28 cellular contexts compared by ENCODE assay signal in genomic region chr2:187854801-187855200, GRCh38.
"Had no signal": no experiment of that assay in that cellular context is flagged by ENCODE, and none has a peak within 500 bp of the region (broad histone marks: within the 10 kb centered on the region; RNA-seq: fewer than 3 reads in every experiment).

No MANE protein-coding gene starts in this region.

- H3K27ac ChIP-seq: adrenal gland, cardiac muscle cell had no signal

- H3K9me3 ChIP-seq: adrenal gland had no signal

- H3K4me1 ChIP-seq: adrenal gland had no signal

- H3K4me3 ChIP-seq: adrenal gland, cardiac muscle cell had no signal

- H3K27me3 ChIP-seq: adrenal gland, cardiac muscle cell had no signal

- H3K36me3 ChIP-seq: adrenal gland, cardiac muscle cell had no signal

- DNase-seq: activated B cell treated with CpG ODN at 0.5 μM for 24 hours; activated CD4-positive, alpha-beta memory T cell treated with anti-CD3 and anti-CD28 coated beads for 36 hours; activated CD4-positive, alpha-beta T cell treated with anti-CD3 and anti-CD28 coated beads for 4 hours; activated CD4-positive, alpha-beta T cell treated with anti-CD3 and anti-CD28 coated beads, Interleukin-2, amount 10 ng/mL, durations not matched to agents 24 days and 14 days; activated CD4-positive, alpha-beta T cell treated with anti-CD3 and anti-CD28 coated beads, Interleukin-2, amount 50 U/mL, for 1 hour; activated CD4-positive, alpha-beta T cell treated with anti-CD3 and anti-CD28 coated beads, Interleukin-2, amount 50 U/mL, for 4 hours; activated CD4-positive, CD25-positive, alpha-beta regulatory T cell treated with anti-CD3 and anti-CD28 coated beads, Interleukin-2, amount 50 U/mL, for 72 hours; activated CD8-positive, alpha-beta memory T cell treated with anti-CD3 and anti-CD28 coated beads, Interleukin-2, amount 50 U/mL, for 4 hours; activated CD8-positive, alpha-beta T cell treated with anti-CD3 and anti-CD28 coated beads for 36 hours; activated effector memory CD4-positive, alpha-beta T cell treated with anti-CD3 and anti-CD28 coated beads, Interleukin-2, amount 50 U/mL, for 16 hours; activated gamma-delta T cell treated with Interleukin-2 at 50 U/mL for 16 hours; activated naive CD4-positive, alpha-beta T cell; activated naive CD4-positive, alpha-beta T cell treated with anti-CD3 and anti-CD28 coated beads for 36 hours; activated naive CD4-positive, alpha-beta T cell treated with anti-CD3 and anti-CD28 coated beads, Interleukin-2, amount 50 U/mL, for 16 hours; activated naive CD8-positive, alpha-beta T cell treated with anti-CD3 and anti-CD28 coated beads for 36 hours; activated T-cell treated with anti-CD3 and anti-CD28 coated beads for 4 hours; activated T-cell treated with anti-CD3 and anti-CD28 coated beads, Interleukin-2, amount 50 U/mL, for 1 hour; activated T-cell treated with anti-CD3 and anti-CD28 coated beads, Interleukin-2, amount 50 U/mL, for 4 hours; activated T-cell treated with anti-CD3 and anti-CD28 coated beads, Interleukin-2, amount 50 U/mL, for 72 hours; adrenal gland; amniotic stem cell; aorta; caudate nucleus; cerebellar nuclear complex; T-helper 1 cell; T-helper 2 cell; T-helper 9 cell had no signal
